ENCODE assay signal across 20 cellular contexts in genomic region chr6:17120019-17120418, GRCh38. TPM values are rescaled to one million over a fixed set of nuclear protein-coding genes. Genes with fewer than 3 reads are reported as not detected.
"Had no signal": no experiment of that assay in that cellular context is flagged by ENCODE, and none has a peak within 500 bp of the region (broad histone marks: within the 10 kb centered on the region; RNA-seq: fewer than 3 reads in every experiment).

No MANE protein-coding gene starts in this region.

- ATAC-seq: gastrocnemius medialis; heart right ventricle; stimulated activated naive CD8-positive, alpha-beta T cell treated with anti-CD3 and anti-CD28 coated beads, Interleukin-15, Interleukin-2, amounts not matched to agents 100 U/mL and 50 U/mL, for 24 hours; T-helper 17 cell had no signal

- H3K36me3 ChIP-seq: cardiac muscle cell, esophagus muscularis mucosa, gastrocnemius medialis, heart right ventricle, ovary, upper lobe of left lung had no signal

- H3K27ac ChIP-seq: cardiac muscle cell, esophagus muscularis mucosa, gastrocnemius medialis, heart right ventricle, ovary, upper lobe of left lung had no signal

- H3K4me3 ChIP-seq: cardiac muscle cell, esophagus muscularis mucosa, gastrocnemius medialis, heart right ventricle, ovary, upper lobe of left lung had no signal

- H3K9me3 ChIP-seq: esophagus muscularis mucosa, gastrocnemius medialis, heart right ventricle, ovary, upper lobe of left lung had no signal

- DNase-seq: activated CD4-positive, alpha-beta T cell treated with anti-CD3 and anti-CD28 coated beads, Interleukin-2, amount 10 ng/mL, durations not matched to agents 7 days and 5 days; activated CD4-positive, CD25-positive, alpha-beta regulatory T cell; activated effector memory CD4-positive, alpha-beta T cell treated with anti-CD3 and anti-CD28 coated beads, Interleukin-2, amount 50 U/mL, for 16 hours; activated T-cell treated with anti-CD3 and anti-CD28 coated beads, Interleukin-2, amount 50 U/mL, for 24 hours; aorta; gastrocnemius medialis; heart right ventricle; ovary; stimulated activated CD4-positive, alpha-beta T cell treated with anti-CD3 and anti-CD28 coated beads, Interleukin-2, amount 100 ng/mL, for 48 hours; stimulated activated CD8-positive, alpha-beta memory T cell treated with anti-CD3 and anti-CD28 coated beads, Interleukin-4, amount 100 ng/mL, for 48 hours; stimulated activated naive CD8-positive, alpha-beta T cell treated with anti-CD3 and anti-CD28 coated beads, Interleukin-15, Interleukin-2, amounts not matched to agents 100 U/mL and 50 U/mL, for 24 hours; T-helper 17 cell; upper lobe of left lung had no signal

- H3K27me3 ChIP-seq: cardiac muscle cell, esophagus muscularis mucosa, gastrocnemius medialis, ovary, upper lobe of left lung had no signal

- H3K4me1 ChIP-seq: gastrocnemius medialis had no signal

RNA-seq across cellular contexts. Expression of gene STMND1, which starts 18.2 kb away (rescaled TPM):
- total RNA-seq: activated CD4-positive, alpha-beta T cell treated with anti-CD3 and anti-CD28 coated beads, Interleukin-2, amount 10 ng/mL, durations not matched to agents 7 days and 5 days; aorta; cardiac muscle cell; esophagus muscularis mucosa; gastrocnemius medialis; heart right ventricle; kidney epithelial cell; liver; mesenteric fat pad; myocyte; neural crest cell; T-helper 17 cell had no signal
